Comparison of ENCODE assay signal across 2 cellular contexts in genomic region chr16:72054254-72054847, GRCh38. TPM values are rescaled to one million over a fixed set of nuclear protein-coding genes. Genes with fewer than 3 reads are reported as not detected.
"Had no signal": no experiment of that assay in that cellular context is flagged by ENCODE, and none has a peak within 500 bp of the region (broad histone marks: within the 10 kb centered on the region; RNA-seq: fewer than 3 reads in every experiment).

TSS of gene HP (plus strand) at chr16:72054505. CDS start at chr16:72054653, 148 bp downstream.

RNA-seq across cellular contexts. Expression of gene HP, which starts in this region (rescaled TPM):
- total RNA-seq: T-helper 2 cell treated with Interferon-gamma antibody and Interleukin-4, amounts not matched to agents 100 ng/mL and 5 ng/mL, for 36 hours had no signal
- polyA plus RNA-seq: immature natural killer cell had no signal
